ENCODE assay signal across 1 cellular context in the genomic region with DNA sequence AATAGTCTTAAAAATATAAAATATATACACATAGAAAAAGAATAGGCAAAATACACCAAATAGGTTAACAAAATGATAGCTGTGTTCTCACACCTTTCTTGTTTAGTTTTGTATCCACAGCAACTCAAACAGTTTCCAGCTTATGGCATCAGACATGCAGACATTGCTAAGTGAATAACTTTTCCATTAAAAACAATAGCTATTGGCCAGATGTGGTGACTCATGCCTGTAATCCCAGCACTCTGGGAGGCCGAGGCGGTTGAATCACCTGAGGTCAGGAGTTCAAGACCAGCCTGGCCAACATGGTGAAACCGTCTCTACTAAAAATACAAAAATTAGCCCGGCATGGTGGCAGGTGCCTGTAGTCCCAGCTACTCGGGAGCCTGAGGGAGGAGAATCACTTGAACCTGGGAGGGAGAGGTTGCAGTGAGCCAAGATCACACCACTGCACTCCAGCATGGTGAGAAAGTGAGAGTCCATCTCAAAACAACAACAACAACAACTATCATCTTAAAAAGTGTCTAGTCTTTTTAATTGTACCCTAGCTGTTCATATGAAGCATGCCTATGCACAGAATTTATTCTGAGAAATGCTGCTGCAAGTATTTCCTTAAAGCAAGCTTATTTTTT.
TF ChIP-seq lines count a peak whose summit lies in the region.
"Not testable (repeated sequence)": the region's sequence is repeated elsewhere in the genome, so short reads cannot be mapped to it uniquely, and the experiment has no call there.

No MANE protein-coding gene starts in this region.

TF ChIP-seq in K562, 482 proteins besides CTCF, POLR2A, EP300 and RAD21 (continued from another document):
- TF ChIP-seq, protein P1, sequence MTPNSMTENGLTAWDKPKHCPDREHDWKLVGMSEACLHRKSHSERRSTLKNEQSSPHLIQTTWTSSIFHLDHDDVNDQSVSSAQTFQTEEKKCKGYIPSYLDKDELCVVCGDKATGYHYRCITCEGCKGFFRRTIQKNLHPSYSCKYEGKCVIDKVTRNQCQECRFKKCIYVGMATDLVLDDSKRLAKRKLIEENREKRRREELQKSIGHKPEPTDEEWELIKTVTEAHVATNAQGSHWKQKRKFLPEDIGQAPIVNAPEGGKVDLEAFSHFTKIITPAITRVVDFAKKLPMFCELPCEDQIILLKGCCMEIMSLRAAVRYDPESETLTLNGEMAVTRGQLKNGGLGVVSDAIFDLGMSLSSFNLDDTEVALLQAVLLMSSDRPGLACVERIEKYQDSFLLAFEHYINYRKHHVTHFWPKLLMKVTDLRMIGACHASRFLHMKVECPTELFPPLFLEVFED (CRISPR knock-in tag; conservative IDR thresholded peaks at IDR 0.05), result 0 out of 2 replicates have a peak, but pooled peaks have one; percentile 38
- TF ChIP-seq MXI1 (IDR thresholded peaks at IDR 0.05; ENCODE audit: low read depth, low read length) (0 out of 2 replicates have a peak, but pooled peaks have one; percentile 54), FOXJ2 (tag; IDR thresholded peaks at IDR 0.05) (peak; percentile 98), ATF3 (IDR thresholded peaks at IDR 0.05) (peak; percentile 97), JUN (IDR thresholded peaks at IDR 0.05; ENCODE audit: borderline replicate concordance, low read depth, low read length) (peak; percentile 64), JUND (IDR thresholded peaks at IDR 0.05; ENCODE audit: borderline replicate concordance, low read depth, low read length) (peak; percentile 81), JUND (tag; IDR thresholded peaks at IDR 0.05; ENCODE audit: borderline replicate concordance, low read depth, low read length) (peak; percentile 65; the same call in 2 of the 3 replicates), EHMT2 (IDR thresholded peaks at IDR 0.05) (0 out of 2 replicates have a peak, but pooled peaks have one; percentile 31), FOXJ3 (CRISPR knock-in tag; IDR thresholded peaks at IDR 0.05) (peak; percentile 70; the same call in 1 of the 2 replicates)
- not testable (repeated sequence) for TF ChIP-seq ATF3 (CRISPR knock-in tag; conservative IDR thresholded peaks at IDR 0.05); JUN (CRISPR knock-in tag; IDR thresholded peaks at IDR 0.05; ENCODE audit: borderline replicate concordance)
- TF ChIP-seq, protein P2, sequence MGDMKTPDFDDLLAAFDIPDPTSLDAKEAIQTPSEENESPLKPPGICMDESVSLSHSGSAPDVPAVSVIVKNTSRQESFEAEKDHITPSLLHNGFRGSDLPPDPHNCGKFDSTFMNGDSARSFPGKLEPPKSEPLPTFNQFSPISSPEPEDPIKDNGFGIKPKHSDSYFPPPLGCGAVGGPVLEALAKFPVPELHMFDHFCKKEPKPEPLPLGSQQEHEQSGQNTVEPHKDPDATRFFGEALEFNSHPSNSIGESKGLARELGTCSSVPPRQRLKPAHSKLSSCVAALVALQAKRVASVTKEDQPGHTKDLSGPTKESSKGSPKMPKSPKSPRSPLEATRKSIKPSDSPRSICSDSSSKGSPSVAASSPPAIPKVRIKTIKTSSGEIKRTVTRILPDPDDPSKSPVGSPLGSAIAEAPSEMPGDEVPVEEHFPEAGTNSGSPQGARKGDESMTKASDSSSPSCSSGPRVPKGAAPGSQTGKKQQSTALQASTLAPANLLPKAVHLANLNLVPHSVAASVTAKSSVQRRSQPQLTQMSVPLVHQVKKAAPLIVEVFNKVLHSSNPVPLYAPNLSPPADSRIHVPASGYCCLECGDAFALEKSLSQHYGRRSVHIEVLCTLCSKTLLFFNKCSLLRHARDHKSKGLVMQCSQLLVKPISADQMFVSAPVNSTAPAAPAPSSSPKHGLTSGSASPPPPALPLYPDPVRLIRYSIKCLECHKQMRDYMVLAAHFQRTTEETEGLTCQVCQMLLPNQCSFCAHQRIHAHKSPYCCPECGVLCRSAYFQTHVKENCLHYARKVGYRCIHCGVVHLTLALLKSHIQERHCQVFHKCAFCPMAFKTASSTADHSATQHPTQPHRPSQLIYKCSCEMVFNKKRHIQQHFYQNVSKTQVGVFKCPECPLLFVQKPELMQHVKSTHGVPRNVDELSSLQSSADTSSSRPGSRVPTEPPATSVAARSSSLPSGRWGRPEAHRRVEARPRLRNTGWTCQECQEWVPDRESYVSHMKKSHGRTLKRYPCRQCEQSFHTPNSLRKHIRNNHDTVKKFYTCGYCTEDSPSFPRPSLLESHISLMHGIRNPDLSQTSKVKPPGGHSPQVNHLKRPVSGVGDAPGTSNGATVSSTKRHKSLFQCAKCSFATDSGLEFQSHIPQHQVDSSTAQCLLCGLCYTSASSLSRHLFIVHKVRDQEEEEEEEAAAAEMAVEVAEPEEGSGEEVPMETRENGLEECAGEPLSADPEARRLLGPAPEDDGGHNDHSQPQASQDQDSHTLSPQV (IDR thresholded peaks at IDR 0.05), result 0 out of 2 replicates have a peak, but pooled peaks have one; percentile 22
